ENCODE assay signal across 14 cellular contexts in genomic region chr2:109436635-109437225, GRCh38.
A peak's percentile ranks its signal among the peaks of the same experiment; 100 is the strongest.
DNase-seq lines count a peak whose midpoint lies in the region; ATAC-seq and TF ChIP-seq lines count a peak whose summit lies in the region.
"Had no signal": no experiment of that assay in that cellular context is flagged by ENCODE, and none has a peak within 500 bp of the region (broad histone marks: within the 10 kb centered on the region; RNA-seq: fewer than 3 reads in every experiment).

No MANE protein-coding gene starts in this region.

- no peak for TF ChIP-seq EP300 in suprapubic skin (IDR thresholded peaks at IDR 0.05)

- H3K36me3 ChIP-seq in suprapubic skin = peaks cover 3% of the 10 kb centered on the region

- H3K4me3 ChIP-seq in coronary artery (peak overlapping the region; percentile 31), suprapubic skin (no peak overlapping the region)
- H3K4me3 ChIP-seq: GM23248 had no signal

- peaks cover 21% of the 10 kb centered on the region for H3K4me1 ChIP-seq in suprapubic skin

- TF ChIP-seq CTCF in coronary artery (IDR thresholded peaks at IDR 0.05) = no peak
- TF ChIP-seq CTCF in suprapubic skin (IDR thresholded peaks at IDR 0.05) = no peak

- H3K27me3 ChIP-seq in suprapubic skin = no peaks in the 10 kb centered on the region

- H3K9me3 ChIP-seq in suprapubic skin = no peaks in the 10 kb centered on the region

- H3K27ac ChIP-seq in coronary artery = peak overlapping the region; percentile 91 to 99
- H3K27ac ChIP-seq in suprapubic skin = peak overlapping the region; percentile 73
- H3K27ac ChIP-seq: GM23248 had no signal

- DNase-seq in NCI-H2196 (lab: John Stamatoyannopoulos, UW; ENCODE audit: unreplicated experiment) (peak; percentile 40), coronary artery (ENCODE audit: low spot score) (no peak), mesenteric fat pad (ENCODE audit: low spot score) (peak; percentile 88), suprapubic skin (ENCODE audit: low spot score in 2 of 2) (peak in 1 of 2 donors; percentile 49), cortex of kidney (lab: John Stamatoyannopoulos, UW) (no peak)
- no peak for DNase-seq in stimulated activated CD4-positive, alpha-beta T cell treated with anti-CD3 and anti-CD28 coated beads, Interleukin-4, amount 100 ng/mL, for 4 hours
- DNase-seq: activated CD4-positive, alpha-beta T cell treated with anti-CD3 and anti-CD28 coated beads for 1 hour; activated T-cell treated with anti-CD3 and anti-CD28 coated beads, Interleukin-2, amount 50 U/mL, for 24 hours; effector CD4-positive, alpha-beta T cell; NCI-H2081 treated with DMSO at 0.1 percent for 48 hours; stimulated activated CD8-positive, alpha-beta memory T cell treated with anti-CD3 and anti-CD28 coated beads, Interleukin-4, amount 100 ng/mL, for 48 hours had no signal

- TF ChIP-seq POLR2A in suprapubic skin (IDR thresholded peaks at IDR 0.05) = no peak

- ATAC-seq in HG02571 (IDR thresholded peaks at IDR 0.05; ENCODE audit: unreplicated experiment) = no peak
- no peak for ATAC-seq in HG03097 (IDR thresholded peaks at IDR 0.05; ENCODE audit: low FRiP score, unreplicated experiment)

- 72% methylated on average over 11 of the region's 15 CpGs for WGBS in suprapubic skin

Comparison
In these comparisons a context has a peak if more than half of its experiments do, and no peak if none do; other contexts are left out.
1. DNase-seq: peak in NCI-H2196 (single experiment) and mesenteric fat pad (single experiment); none in coronary artery (single experiment), cortex of kidney (single experiment) and stimulated activated CD4-positive, alpha-beta T cell treated with anti-CD3 and anti-CD28 coated beads, Interleukin-4, amount 100 ng/mL, for 4 hours (0 of 2).